28 cellular contexts compared by ENCODE assay signal in the genomic region with DNA sequence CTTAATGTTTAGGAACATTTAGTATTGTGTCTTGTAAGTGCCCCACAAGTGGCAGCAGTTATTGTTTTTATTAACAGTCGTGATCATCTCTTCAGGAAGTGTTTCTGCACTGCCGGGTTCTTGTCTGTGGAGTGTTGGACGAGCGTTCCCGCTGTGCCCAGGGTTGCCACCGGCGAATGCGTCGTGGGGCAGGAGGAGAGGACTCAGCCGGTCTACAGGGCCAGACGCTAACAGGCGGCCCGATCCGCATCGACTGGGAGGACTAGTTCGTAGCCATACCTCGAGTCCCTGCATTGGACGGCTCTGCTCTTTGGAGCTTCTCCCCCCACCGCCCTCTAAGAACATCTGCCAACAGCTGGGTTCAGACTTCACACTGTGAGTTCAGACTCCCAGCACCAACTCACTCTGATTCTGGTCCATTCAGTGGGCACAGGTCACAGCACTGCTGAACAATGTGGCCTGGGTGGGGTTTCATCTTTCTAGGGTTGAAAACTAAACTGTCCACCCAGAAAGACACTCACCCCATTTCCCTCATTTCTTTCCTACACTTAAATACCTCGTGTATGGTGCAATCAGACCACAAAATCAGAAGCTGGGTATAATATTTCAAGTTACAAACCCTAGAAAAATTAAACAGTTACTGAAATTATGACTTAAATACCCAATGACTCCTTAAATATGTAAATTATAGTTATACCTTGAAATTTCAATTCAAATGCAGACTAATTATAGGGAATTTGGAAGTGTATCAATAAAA. TPM values are rescaled to one million over a fixed set of nuclear protein-coding genes. Genes with fewer than 3 reads are reported as not detected.
"Had no signal": no experiment of that assay in that cellular context is flagged by ENCODE, and none has a peak within 500 bp of the region (broad histone marks: within the 10 kb centered on the region; RNA-seq: fewer than 3 reads in every experiment).

No MANE protein-coding gene starts in this region.

- H3K4me3 ChIP-seq: adrenal gland, gastrocnemius medialis, pancreas, psoas muscle, right atrium auricular region, skin epidermis, suprapubic skin, transverse colon, uterus had no signal

- H3K27me3 ChIP-seq: adrenal gland, gastrocnemius medialis, neutrophil, right atrium auricular region, suprapubic skin, transverse colon, uterus had no signal

- DNase-seq: activated B cell treated with CpG ODN at 0.5 μM for 24 hours; activated CD4-positive, alpha-beta T cell treated with anti-CD3 and anti-CD28 coated beads for 36 hours; activated CD4-positive, alpha-beta T cell treated with anti-CD3 and anti-CD28 coated beads, Interleukin-2, amount 50 U/mL, for 4 hours; activated CD8-positive, alpha-beta memory T cell treated with anti-CD3 and anti-CD28 coated beads for 24 hours; activated CD8-positive, alpha-beta memory T cell treated with anti-CD3 and anti-CD28 coated beads, Interleukin-2, amount 50 U/mL, for 4 hours; activated T-cell treated with anti-CD3 and anti-CD28 coated beads, Interleukin-2, amount 50 U/mL, for 24 hours; adrenal gland; central memory CD4-positive, alpha-beta T cell; dermis blood vessel endothelial cell; effector CD8-positive, alpha-beta T cell; gastrocnemius medialis; head of caudate nucleus; islet precursor cell; left cardiac atrium; pancreas; psoas muscle; stimulated activated CD4-positive, alpha-beta T cell treated with anti-CD3 and anti-CD28 coated beads, Interleukin-1b, Interleukin-23, amount 100 ng/mL, for 48 hours; stimulated activated naive CD8-positive, alpha-beta T cell treated with anti-CD3 and anti-CD28 coated beads, Interleukin-15, amount 100 ng/mL, for 72 hours; transverse colon; uterus had no signal

- FAIRE-seq: astrocyte, pancreas had no signal

- H3K27ac ChIP-seq: adrenal gland, gastrocnemius medialis, neutrophil, pancreas, psoas muscle, right atrium auricular region, skin epidermis, suprapubic skin, transverse colon, uterus had no signal

- H3K4me1 ChIP-seq: adrenal gland, gastrocnemius medialis, pancreas, psoas muscle, right atrium auricular region, suprapubic skin, transverse colon, uterus had no signal

- ATAC-seq: activated CD4-positive, alpha-beta T cell treated with anti-CD3 and anti-CD28 coated beads for 36 hours; activated naive CD4-positive, alpha-beta T cell treated with anti-CD3 and anti-CD28 coated beads, Interleukin-2, amount 50 U/mL, for 72 hours; activated T-helper 17 cell treated with anti-CD3 and anti-CD28 coated beads, Interleukin-2, amount 50 U/mL, for 72 hours; gastrocnemius medialis; left cardiac atrium; pancreas; psoas muscle; stimulated activated naive CD8-positive, alpha-beta T cell treated with anti-CD3 and anti-CD28 coated beads, Interleukin-15, amount 100 ng/mL, for 72 hours had no signal

- H3K36me3 ChIP-seq: adrenal gland, gastrocnemius medialis, neutrophil, pancreas, suprapubic skin, transverse colon, uterus had no signal

- H3K9me3 ChIP-seq: adrenal gland, gastrocnemius medialis, neutrophil, pancreas, psoas muscle, right atrium auricular region, suprapubic skin, transverse colon, uterus had no signal

RNA-seq across cellular contexts. Expression of a gene that starts 22.2 kb away (rescaled TPM):
- total RNA-seq: activated B cell treated with CpG ODN at 0.5 μM for 24 hours; activated CD4-positive, alpha-beta T cell treated with anti-CD3 and anti-CD28 coated beads for 36 hours; activated naive CD4-positive, alpha-beta T cell treated with anti-CD3 and anti-CD28 coated beads, Interleukin-2, amount 50 U/mL, for 72 hours; activated T-helper 17 cell treated with anti-CD3 and anti-CD28 coated beads, Interleukin-2, amount 50 U/mL, for 72 hours; adrenal gland; astrocyte; gastrocnemius medialis; pancreas; suprapubic skin; uterus had no signal
- polyA plus RNA-seq: adrenal gland, esophagus, pancreas had no signal

RNA-seq across cellular contexts. Expression of a gene that starts 38.9 kb away (rescaled TPM):
- total RNA-seq: activated B cell treated with CpG ODN at 0.5 μM for 24 hours; activated CD4-positive, alpha-beta T cell treated with anti-CD3 and anti-CD28 coated beads for 36 hours; activated naive CD4-positive, alpha-beta T cell treated with anti-CD3 and anti-CD28 coated beads, Interleukin-2, amount 50 U/mL, for 72 hours; activated T-helper 17 cell treated with anti-CD3 and anti-CD28 coated beads, Interleukin-2, amount 50 U/mL, for 72 hours; psoas muscle; suprapubic skin had no signal
